ENCODE assay signal across 8 cellular contexts in genomic region chr12:108854453-108855283, GRCh38. TPM values are rescaled to one million over a fixed set of nuclear protein-coding genes. Genes with fewer than 3 reads are reported as not detected.
DNase-seq lines count a peak whose midpoint lies in the region; ATAC-seq and TF ChIP-seq lines count a peak whose summit lies in the region.

No MANE protein-coding gene starts in this region.

- H3K79me2 ChIP-seq in hepatocyte = peaks cover 64% of the 10 kb centered on the region

- no peaks in the 10 kb centered on the region for H3K36me3 ChIP-seq in hepatocyte (replicated peaks; ENCODE audit: insufficient read depth, low read depth)

- peaks cover 47% of the 10 kb centered on the region for H3K4me1 Mint-ChIP-seq in activated naive CD4-positive, alpha-beta T cell treated with anti-CD3 and anti-CD28 coated beads, Interleukin-2, amount 10 ng/mL, durations not matched to agents 7 days and 5 days
- peaks cover 38% of the 10 kb centered on the region for H3K4me1 Mint-ChIP-seq in activated naive CD4-positive, alpha-beta T cell treated with anti-CD3 and anti-CD28 coated beads for 36 hours (ENCODE audit: low read depth)
- H3K4me1 Mint-ChIP-seq in activated naive CD8-positive, alpha-beta T cell treated with anti-CD3 and anti-CD28 coated beads, Interleukin-2, amount 50 U/mL, for 24 hours = peaks cover 50% of the 10 kb centered on the region

- H3K9me3 ChIP-seq in hepatocyte (ENCODE audit: low read depth) = no peaks in the 10 kb centered on the region

- no peak for DNase-seq in activated naive CD4-positive, alpha-beta T cell treated with anti-CD3 and anti-CD28 coated beads, Interleukin-2, amount 10 ng/mL, durations not matched to agents 7 days and 5 days
- no peak for DNase-seq in activated naive CD4-positive, alpha-beta T cell treated with anti-CD3 and anti-CD28 coated beads for 36 hours
- DNase-seq in activated naive CD8-positive, alpha-beta T cell treated with anti-CD3 and anti-CD28 coated beads, Interleukin-2, amount 50 U/mL, for 24 hours = no peak
- DNase-seq in hepatocyte (ENCODE audit: low spot score) (peak; percentile 43), stromal cell of bone marrow (ENCODE audit: low read depth) (peak; percentile 98), NCI-H128 (lab: John Stamatoyannopoulos, UW; ENCODE audit: unreplicated experiment) (no peak), NCI-H510A (lab: John Stamatoyannopoulos, UW) (no peak)

- peak overlapping the region; percentile 99 for H3K4me2 ChIP-seq in hepatocyte

- peak overlapping the region; percentile 91 for H3K27ac ChIP-seq in hepatocyte

- CTCF ChIA-PET in activated naive CD4-positive, alpha-beta T cell treated with anti-CD3 and anti-CD28 coated beads, Interleukin-2, amount 10 ng/mL, durations not matched to agents 7 days and 5 days (lab: Charles Lee) = no interaction called here
- CTCF ChIA-PET in activated naive CD4-positive, alpha-beta T cell treated with anti-CD3 and anti-CD28 coated beads for 36 hours (lab: Charles Lee) = no interaction called here

- H3K27me3 ChIP-seq in hepatocyte = no peaks in the 10 kb centered on the region

- peaks cover 22% of the 10 kb centered on the region for H3K36me3 Mint-ChIP-seq in activated naive CD4-positive, alpha-beta T cell treated with anti-CD3 and anti-CD28 coated beads, Interleukin-2, amount 10 ng/mL, durations not matched to agents 7 days and 5 days
- H3K36me3 Mint-ChIP-seq in activated naive CD4-positive, alpha-beta T cell treated with anti-CD3 and anti-CD28 coated beads for 36 hours (ENCODE audit: low read depth) = peaks cover 5% of the 10 kb centered on the region
- peaks cover 22% of the 10 kb centered on the region for H3K36me3 Mint-ChIP-seq in activated naive CD8-positive, alpha-beta T cell treated with anti-CD3 and anti-CD28 coated beads, Interleukin-2, amount 50 U/mL, for 24 hours (ENCODE audit: low read depth)

- no peaks in the 10 kb centered on the region for H3K9me2 ChIP-seq in hepatocyte (replicated peaks; ENCODE audit: insufficient read depth)

- peak overlapping the region; percentile 67 for H3K27ac Mint-ChIP-seq in activated naive CD4-positive, alpha-beta T cell treated with anti-CD3 and anti-CD28 coated beads, Interleukin-2, amount 10 ng/mL, durations not matched to agents 7 days and 5 days
- no peak overlapping the region for H3K27ac Mint-ChIP-seq in activated naive CD4-positive, alpha-beta T cell treated with anti-CD3 and anti-CD28 coated beads for 36 hours
- H3K27ac Mint-ChIP-seq in activated naive CD8-positive, alpha-beta T cell treated with anti-CD3 and anti-CD28 coated beads, Interleukin-2, amount 50 U/mL, for 24 hours = peak overlapping the region; percentile 88

- peaks cover 22% of the 10 kb centered on the region for H3K4me1 ChIP-seq in hepatocyte (ENCODE audit: insufficient read depth)

- WGBS in hepatocyte (ENCODE audit: low lambda C conversion rate, missing lambda C conversion rate) = 86% methylated on average over 13 of the region's 13 CpGs

- TF ChIP-seq CTCF in hepatocyte (IDR thresholded peaks at IDR 0.05; ENCODE audit: poor library complexity) = no peak

- no peak overlapping the region for H2AFZ ChIP-seq in hepatocyte

- intact Hi-C loops in activated naive CD4-positive, alpha-beta T cell treated with anti-CD3 and anti-CD28 coated beads for 36 hours (cut with micrococcal nuclease) = loop anchor here (1.0 to 10.0 kb wide), 3 partner anchors 190 to 1090 kb away; partner anchors contain the start of genes PRDM4 and SELPLG

- ATAC-seq in activated naive CD8-positive, alpha-beta T cell treated with anti-CD3 and anti-CD28 coated beads, Interleukin-2, amount 50 U/mL, for 24 hours = no peak
- no peak for ATAC-seq in GM21717 (IDR thresholded peaks at IDR 0.05; ENCODE audit: unreplicated experiment)

- H3K4me3 ChIP-seq in hepatocyte = no peak overlapping the region

- peaks cover 3% of the 10 kb centered on the region for H3K9me3 Mint-ChIP-seq in activated naive CD4-positive, alpha-beta T cell treated with anti-CD3 and anti-CD28 coated beads, Interleukin-2, amount 10 ng/mL, durations not matched to agents 7 days and 5 days
- peaks cover 6% of the 10 kb centered on the region for H3K9me3 Mint-ChIP-seq in activated naive CD4-positive, alpha-beta T cell treated with anti-CD3 and anti-CD28 coated beads for 36 hours
- peaks cover 3% of the 10 kb centered on the region for H3K9me3 Mint-ChIP-seq in activated naive CD8-positive, alpha-beta T cell treated with anti-CD3 and anti-CD28 coated beads, Interleukin-2, amount 50 U/mL, for 24 hours

- peaks cover 10% of the 10 kb centered on the region for H4K20me1 ChIP-seq in hepatocyte (ENCODE audit: insufficient read depth, poor library complexity, severe bottlenecking)

- peak overlapping the region; percentile 4 for H3K4me3 Mint-ChIP-seq in activated naive CD4-positive, alpha-beta T cell treated with anti-CD3 and anti-CD28 coated beads, Interleukin-2, amount 10 ng/mL, durations not matched to agents 7 days and 5 days
- H3K4me3 Mint-ChIP-seq in activated naive CD4-positive, alpha-beta T cell treated with anti-CD3 and anti-CD28 coated beads for 36 hours = no peak overlapping the region
- peak overlapping the region; percentile 48 for H3K4me3 Mint-ChIP-seq in activated naive CD8-positive, alpha-beta T cell treated with anti-CD3 and anti-CD28 coated beads, Interleukin-2, amount 50 U/mL, for 24 hours

- H3K27me3 Mint-ChIP-seq in activated naive CD4-positive, alpha-beta T cell treated with anti-CD3 and anti-CD28 coated beads, Interleukin-2, amount 10 ng/mL, durations not matched to agents 7 days and 5 days = peaks cover 19% of the 10 kb centered on the region
- no peaks in the 10 kb centered on the region for H3K27me3 Mint-ChIP-seq in activated naive CD4-positive, alpha-beta T cell treated with anti-CD3 and anti-CD28 coated beads for 36 hours (ENCODE audit: low read depth)
- no peaks in the 10 kb centered on the region for H3K27me3 Mint-ChIP-seq in activated naive CD8-positive, alpha-beta T cell treated with anti-CD3 and anti-CD28 coated beads, Interleukin-2, amount 50 U/mL, for 24 hours

RNA-seq across cellular contexts. Expression of gene SSH1, which starts 2.7 kb away (rescaled TPM):
- 10 to 100 TPM in 1 of 2 experiments, 1 to 10 TPM in 1; 8.7 to 11.1 TPM for total RNA-seq in activated naive CD4-positive, alpha-beta T cell treated with anti-CD3 and anti-CD28 coated beads for 36 hours
- total RNA-seq in hepatocyte = 8.2 and 8.9 TPM in 2 replicates
- polyA plus RNA-seq in hepatocyte = 7.4 and 12.2 TPM in 2 replicates

RNA-seq across cellular contexts. Expression of gene DAO, which starts 25.2 kb away (rescaled TPM):
- not detected for total RNA-seq in activated naive CD4-positive, alpha-beta T cell treated with anti-CD3 and anti-CD28 coated beads for 36 hours
- total RNA-seq in hepatocyte = 0.90 and 2.2 TPM in 2 replicates
- polyA plus RNA-seq in hepatocyte = 0.41 and 0.88 TPM in 2 replicates

Comparison
In these comparisons a context has a peak if more than half of its experiments do, and no peak if none do; other contexts are left out.
1. DNase-seq: peak in hepatocyte (single experiment) and stromal cell of bone marrow (single experiment); none in activated naive CD4-positive, alpha-beta T cell treated with anti-CD3 and anti-CD28 coated beads, Interleukin-2, amount 10 ng/mL, durations not matched to agents 7 days and 5 days (single experiment), activated naive CD4-positive, alpha-beta T cell treated with anti-CD3 and anti-CD28 coated beads for 36 hours (single experiment), activated naive CD8-positive, alpha-beta T cell treated with anti-CD3 and anti-CD28 coated beads, Interleukin-2, amount 50 U/mL, for 24 hours (single experiment), NCI-H128 (single experiment) and NCI-H510A (single experiment).